9 cellular contexts compared by ENCODE assay signal in genomic region chr13:96690998-96691397, GRCh38.
"Had no signal": no experiment of that assay in that cellular context is flagged by ENCODE, and none has a peak within 500 bp of the region (broad histone marks: within the 10 kb centered on the region; RNA-seq: fewer than 3 reads in every experiment).

No MANE protein-coding gene starts in this region.

- H3K9ac ChIP-seq: GM23248 had no signal

- FAIRE-seq: K562 had no signal

- H2AFZ ChIP-seq: GM23248 had no signal

- ATAC-seq: HCT116, K562 had no signal

- H3K4me3 ChIP-seq: GM23248, HAP-1, K562 had no signal

- H3K27ac ChIP-seq: GM23248, HL-60 had no signal

- H3K4me1 ChIP-seq: HAP-1 had no signal

- H3K36me3 ChIP-seq: HAP-1 had no signal

- H3K9me3 ChIP-seq: HAP-1 had no signal

- DNase-seq: GM23248, GOT3, H7, HFFc6, IMR-90 had no signal
